ENCODE assay signal across 18 cellular contexts in the genomic region with DNA sequence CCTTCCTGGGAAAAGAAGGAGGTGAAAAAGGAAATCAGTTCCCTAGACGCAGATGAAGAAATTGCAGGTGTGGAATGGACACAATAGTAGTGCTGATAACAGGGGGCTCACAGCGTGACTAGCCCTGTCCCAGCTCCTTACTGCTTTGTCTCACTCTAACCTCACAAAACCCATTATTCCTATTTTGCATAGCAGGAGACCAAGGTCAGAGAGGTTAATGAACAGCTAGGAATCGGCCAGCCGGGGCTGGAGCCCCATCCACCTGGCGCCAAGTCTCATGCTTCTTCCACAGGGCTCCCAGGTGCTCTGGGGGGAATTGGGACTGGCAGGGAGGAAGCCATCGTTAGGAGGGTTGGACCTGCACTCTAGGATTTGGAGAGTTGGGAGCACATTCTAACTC. TPM values are rescaled to one million over a fixed set of nuclear protein-coding genes. Genes with fewer than 3 reads are reported as not detected.
DNase-seq lines count a peak whose midpoint lies in the region; ATAC-seq and TF ChIP-seq lines count a peak whose summit lies in the region.
"Had no signal": no experiment of that assay in that cellular context is flagged by ENCODE, and none has a peak within 500 bp of the region (broad histone marks: within the 10 kb centered on the region; RNA-seq: fewer than 3 reads in every experiment).

No MANE protein-coding gene starts in this region.

- peak overlapping the region; percentile 93 for H3K27ac Mint-ChIP-seq in progenitor cell of endocrine pancreas

- H3K4ac ChIP-seq in trophoblast cell (ENCODE audit: low read depth, low read length), result no peak overlapping the region

- peaks cover 18% of the 10 kb centered on the region for H3K27me3 ChIP-seq in trophoblast cell (ENCODE audit: insufficient read depth, low read length)

- no peak for ATAC-seq in HG03442 (IDR thresholded peaks at IDR 0.05; ENCODE audit: unreplicated experiment)
- ATAC-seq: A549, Panc1, Right ventricle myocardium inferior had no signal

- H2AK5ac ChIP-seq in trophoblast cell (ENCODE audit: low read length), result no peak overlapping the region

- no peak overlapping the region for H3K18ac ChIP-seq in trophoblast cell (ENCODE audit: low read length)

- H3K4me1 ChIP-seq in trophoblast cell (ENCODE audit: control insufficient read depth in 1 of 2, insufficient read depth in 2 of 2, low read length in 2 of 2), result peaks cover 3 to 8% of the 10 kb centered on the region in 2 experiments
- H3K4me1 ChIP-seq: A549 had no signal

- H2BK120ac ChIP-seq in trophoblast cell (ENCODE audit: insufficient read depth, low read length, poor library complexity), result no peak overlapping the region

- no CpG with 5 or more reads among the region's 6 CpGs for WGBS in trophoblast cell (ENCODE audit: extremely low coverage, insufficient coverage, insufficient read length)

- no peak overlapping the region for H2AFZ ChIP-seq in trophoblast cell (ENCODE audit: insufficient read depth, low read length, poor library complexity)

- no peaks in the 10 kb centered on the region for H3K9me3 Mint-ChIP-seq in progenitor cell of endocrine pancreas (ENCODE audit: low read depth)

- no peak overlapping the region for H4K91ac ChIP-seq in trophoblast cell (ENCODE audit: low read depth, low read length)

- H4K8ac ChIP-seq in trophoblast cell (ENCODE audit: low read depth, low read length), result no peak overlapping the region

- H3K4me1 Mint-ChIP-seq in progenitor cell of endocrine pancreas (ENCODE audit: low read depth), result peaks cover 35% of the 10 kb centered on the region

- DNase-seq in activated effector memory CD4-positive, alpha-beta T cell treated with anti-CD3 and anti-CD28 coated beads, Interleukin-2, amount 50 U/mL, for 16 hours, result peak; percentile 33
- no peak for DNase-seq in activated effector memory CD4-positive, alpha-beta T cell treated with Interleukin-2 at 50 U/mL for 16 hours
- DNase-seq in NCI-H146 (lab: John Stamatoyannopoulos, UW) (peak; percentile 73), left kidney (ENCODE audit: low read depth, low spot score) (peak; percentile 48), progenitor cell of endocrine pancreas (ENCODE audit: low spot score, unreplicated experiment) (no peak), HT-29 (ENCODE audit: low spot score) (no peak), trophoblast cell (no peak)
- DNase-seq: HCEC 1CT, KG1, NCI-H1048, NCI-H187, NCI-H446, NCI-H82 had no signal

- no peak overlapping the region for H2BK5ac ChIP-seq in trophoblast cell (ENCODE audit: low read depth, low read length, poor library complexity)

- H3K9ac ChIP-seq in trophoblast cell (ENCODE audit: low read length), result no peak overlapping the region

- H3K36me3 Mint-ChIP-seq in progenitor cell of endocrine pancreas (ENCODE audit: insufficient read depth), result peaks cover 3% of the 10 kb centered on the region

- no peak for TF ChIP-seq CTCF in progenitor cell of endocrine pancreas (IDR thresholded peaks at IDR 0.05; ENCODE audit: unreplicated experiment)

- peaks cover 4% of the 10 kb centered on the region for H3K9me3 ChIP-seq in trophoblast cell (ENCODE audit: insufficient read depth, low read depth, low read length)
- H3K9me3 ChIP-seq: A549 had no signal

- H3K36me3 ChIP-seq in trophoblast cell (ENCODE audit: control insufficient read depth in 1 of 2, insufficient read depth in 2 of 2, low read length in 2 of 2), result peaks cover under 1% of the 10 kb centered on the region in 2 experiments

- H3K27ac ChIP-seq in trophoblast cell (ENCODE audit: low read depth, low read length), result no peak overlapping the region
- H3K27ac ChIP-seq: A549, C4-2B had no signal

- H3K27me3 Mint-ChIP-seq in progenitor cell of endocrine pancreas, result peaks cover 17% of the 10 kb centered on the region

- H3K4me2 ChIP-seq in trophoblast cell (ENCODE audit: low read length), result no peak overlapping the region
- H3K4me2 ChIP-seq: A549 had no signal

- no peak overlapping the region for H3K4me3 ChIP-seq in trophoblast cell (ENCODE audit: low read depth, low read length)
- H3K4me3 ChIP-seq: A549 had no signal

- no peaks in the 10 kb centered on the region for H3K79me2 ChIP-seq in trophoblast cell (ENCODE audit: control insufficient read depth, insufficient read depth, low read length, poor library complexity)

- H4K12ac ChIP-seq in trophoblast cell (ENCODE audit: low read depth, low read length), result no peak overlapping the region

- no peak overlapping the region for H3K23ac ChIP-seq in trophoblast cell (ENCODE audit: low read length)

- no peaks in the 10 kb centered on the region for H3K79me1 ChIP-seq in trophoblast cell (ENCODE audit: low read length)

- no peak overlapping the region for H2BK12ac ChIP-seq in trophoblast cell (ENCODE audit: low read length)

- no peak overlapping the region for H3K4me3 Mint-ChIP-seq in progenitor cell of endocrine pancreas (ENCODE audit: low read depth)

- no peak overlapping the region for H3K14ac ChIP-seq in trophoblast cell (ENCODE audit: low read length)

RNA-seq across cellular contexts. Expression of gene KCNH3, which starts 12.0 kb away (rescaled TPM):
- 29.2 and 31.9 TPM in 2 replicates for total RNA-seq in progenitor cell of endocrine pancreas
- total RNA-seq in HT-29 (2014; rRNA removed; shearing (Covaris generic)), result 0.36 TPM in 1 of 2 replicates, not detected in the other
- polyA plus RNA-seq in trophoblast cell (2013), result 0.01 TPM in 1 of 2 replicates, not detected in the other

RNA-seq across cellular contexts. Expression of gene MCRS1, which starts 17.1 kb away (rescaled TPM):
- 88.1 and 92.6 TPM in 2 replicates for total RNA-seq in progenitor cell of endocrine pancreas
- total RNA-seq in HT-29 (2014; rRNA removed; shearing (Covaris generic)), result 124 and 130 TPM in 2 replicates
- 39.0 and 41.3 TPM in 2 replicates for polyA plus RNA-seq in trophoblast cell (2013)

RNA-seq across cellular contexts. Expression of gene FAM186B, which starts 54.6 kb away (rescaled TPM):
- total RNA-seq in progenitor cell of endocrine pancreas, result 0.20 and 0.24 TPM in 2 replicates
- 0.03 and 0.23 TPM in 2 replicates for total RNA-seq in HT-29 (2014; rRNA removed; shearing (Covaris generic))
- 0.03 and 0.08 TPM in 2 replicates for polyA plus RNA-seq in trophoblast cell (2013)

Comparison
In these comparisons a context has a peak if more than half of its experiments do, and no peak if none do; other contexts are left out.
1. DNase-seq: peak in activated effector memory CD4-positive, alpha-beta T cell treated with anti-CD3 and anti-CD28 coated beads, Interleukin-2, amount 50 U/mL, for 16 hours (single experiment), NCI-H146 (single experiment) and left kidney (single experiment); none in activated effector memory CD4-positive, alpha-beta T cell treated with Interleukin-2 at 50 U/mL for 16 hours (single experiment), progenitor cell of endocrine pancreas (single experiment), HT-29 (single experiment) and trophoblast cell (0 of 2).
2. RNA of gene KCNH3, which starts 12.0 kb away (total RNA-seq): 29.2 to 31.9 TPM in progenitor cell of endocrine pancreas; 0.36 TPM in HT-29; every median in the first group is over 10 times any median in the second.